1 cellular context compared by ENCODE assay signal in the genomic region with DNA sequence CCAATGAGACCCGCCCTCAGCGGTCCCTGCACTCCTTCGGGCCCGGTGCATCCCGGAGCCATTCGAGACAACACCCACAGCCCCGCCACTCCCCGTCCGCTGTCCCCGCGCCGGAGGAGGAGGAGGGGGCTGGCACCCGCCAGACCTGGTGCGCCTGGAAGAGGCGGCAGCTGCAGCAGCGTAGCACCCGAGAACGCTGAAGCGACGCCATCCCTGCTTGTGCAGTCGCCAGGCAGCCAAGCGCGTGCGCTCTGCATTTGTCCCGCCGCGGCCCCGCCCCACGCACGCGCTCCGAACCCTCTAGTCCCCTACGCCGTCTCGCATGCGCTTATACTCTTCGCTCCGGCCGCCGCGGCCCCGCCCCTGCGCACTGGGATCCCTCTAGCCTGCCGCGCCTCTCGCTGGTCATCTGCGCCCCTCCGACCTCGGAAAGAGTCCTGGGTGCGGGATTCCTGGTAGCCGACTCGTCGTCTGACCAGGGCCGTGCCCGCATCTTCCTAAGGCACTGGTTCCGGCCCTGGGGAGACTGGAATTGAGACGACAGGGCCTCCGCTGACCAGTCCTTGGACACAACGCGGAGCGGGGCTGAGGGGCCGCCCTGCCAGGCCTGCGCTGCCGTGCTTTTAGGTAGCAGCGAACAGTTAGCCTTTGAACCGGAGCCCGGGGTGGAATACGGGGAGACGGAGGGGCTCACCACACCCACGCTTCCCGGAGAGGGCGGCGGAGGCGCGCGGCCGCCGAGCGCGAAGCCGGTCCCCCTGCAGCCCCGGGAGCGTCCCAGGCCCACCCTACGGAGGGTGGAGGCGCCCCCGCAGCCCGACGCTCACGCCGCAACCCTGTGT.
TF ChIP-seq lines count a peak whose summit lies in the region.

A gene with protein sequence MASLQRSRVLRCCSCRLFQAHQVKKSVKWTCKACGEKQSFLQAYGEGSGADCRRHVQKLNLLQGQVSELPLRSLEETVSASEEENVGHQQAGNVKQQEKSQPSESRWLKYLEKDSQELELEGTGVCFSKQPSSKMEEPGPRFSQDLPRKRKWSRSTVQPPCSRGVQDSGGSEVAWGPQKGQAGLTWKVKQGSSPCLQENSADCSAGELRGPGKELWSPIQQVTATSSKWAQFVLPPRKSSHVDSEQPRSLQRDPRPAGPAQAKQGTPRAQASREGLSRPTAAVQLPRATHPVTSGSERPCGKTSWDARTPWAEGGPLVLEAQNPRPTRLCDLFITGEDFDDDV (minus strand): TSS at position 232 of the 842 bp plus-strand sequence. CDS start 21 bp downstream, at position 211.

TF ChIP-seq in HepG2, 621 proteins besides CTCF, POLR2A, EP300 and RAD21 (continued from another document and continues in another):
- TF ChIP-seq, protein P1, sequence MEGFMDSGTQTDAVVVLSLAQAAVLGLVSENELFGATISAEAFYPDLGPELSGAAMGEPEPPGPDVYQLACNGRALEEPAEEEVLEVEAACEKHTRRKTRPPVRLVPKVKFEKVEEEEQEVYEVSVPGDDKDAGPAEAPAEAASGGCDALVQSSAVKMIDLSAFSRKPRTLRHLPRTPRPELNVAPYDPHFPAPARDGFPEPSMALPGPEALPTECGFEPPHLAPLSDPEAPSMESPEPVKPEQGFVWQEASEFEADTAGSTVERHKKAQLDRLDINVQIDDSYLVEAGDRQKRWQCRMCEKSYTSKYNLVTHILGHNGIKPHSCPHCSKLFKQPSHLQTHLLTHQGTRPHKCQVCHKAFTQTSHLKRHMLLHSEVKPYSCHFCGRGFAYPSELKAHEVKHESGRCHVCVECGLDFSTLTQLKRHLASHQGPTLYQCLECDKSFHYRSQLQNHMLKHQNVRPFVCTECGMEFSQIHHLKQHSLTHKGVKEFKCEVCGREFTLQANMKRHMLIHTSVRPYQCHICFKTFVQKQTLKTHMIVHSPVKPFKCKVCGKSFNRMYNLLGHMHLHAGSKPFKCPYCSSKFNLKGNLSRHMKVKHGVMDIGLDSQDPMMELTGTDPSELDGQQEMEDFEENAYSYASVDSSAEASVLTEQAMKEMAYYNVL (CRISPR knock-in tag; IDR thresholded peaks at IDR 0.05; ENCODE audit: borderline replicate concordance), result peak; percentile 69
- TF ChIP-seq, protein P2, sequence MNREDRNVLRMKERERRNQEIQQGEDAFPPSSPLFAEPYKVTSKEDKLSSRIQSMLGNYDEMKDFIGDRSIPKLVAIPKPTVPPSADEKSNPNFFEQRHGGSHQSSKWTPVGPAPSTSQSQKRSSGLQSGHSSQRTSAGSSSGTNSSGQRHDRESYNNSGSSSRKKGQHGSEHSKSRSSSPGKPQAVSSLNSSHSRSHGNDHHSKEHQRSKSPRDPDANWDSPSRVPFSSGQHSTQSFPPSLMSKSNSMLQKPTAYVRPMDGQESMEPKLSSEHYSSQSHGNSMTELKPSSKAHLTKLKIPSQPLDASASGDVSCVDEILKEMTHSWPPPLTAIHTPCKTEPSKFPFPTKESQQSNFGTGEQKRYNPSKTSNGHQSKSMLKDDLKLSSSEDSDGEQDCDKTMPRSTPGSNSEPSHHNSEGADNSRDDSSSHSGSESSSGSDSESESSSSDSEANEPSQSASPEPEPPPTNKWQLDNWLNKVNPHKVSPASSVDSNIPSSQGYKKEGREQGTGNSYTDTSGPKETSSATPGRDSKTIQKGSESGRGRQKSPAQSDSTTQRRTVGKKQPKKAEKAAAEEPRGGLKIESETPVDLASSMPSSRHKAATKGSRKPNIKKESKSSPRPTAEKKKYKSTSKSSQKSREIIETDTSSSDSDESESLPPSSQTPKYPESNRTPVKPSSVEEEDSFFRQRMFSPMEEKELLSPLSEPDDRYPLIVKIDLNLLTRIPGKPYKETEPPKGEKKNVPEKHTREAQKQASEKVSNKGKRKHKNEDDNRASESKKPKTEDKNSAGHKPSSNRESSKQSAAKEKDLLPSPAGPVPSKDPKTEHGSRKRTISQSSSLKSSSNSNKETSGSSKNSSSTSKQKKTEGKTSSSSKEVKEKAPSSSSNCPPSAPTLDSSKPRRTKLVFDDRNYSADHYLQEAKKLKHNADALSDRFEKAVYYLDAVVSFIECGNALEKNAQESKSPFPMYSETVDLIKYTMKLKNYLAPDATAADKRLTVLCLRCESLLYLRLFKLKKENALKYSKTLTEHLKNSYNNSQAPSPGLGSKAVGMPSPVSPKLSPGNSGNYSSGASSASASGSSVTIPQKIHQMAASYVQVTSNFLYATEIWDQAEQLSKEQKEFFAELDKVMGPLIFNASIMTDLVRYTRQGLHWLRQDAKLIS (CRISPR knock-in tag; IDR thresholded peaks at IDR 0.05), result no peak
- TF ChIP-seq ZNF468 (CRISPR knock-in tag; IDR thresholded peaks at IDR 0.05) (no peak), ZNF674 (CRISPR knock-in tag; IDR thresholded peaks at IDR 0.05; ENCODE audit: low read depth) (0 out of 2 replicates have a peak, but pooled peaks have one; percentile 14), ZFP37 (CRISPR knock-in tag; IDR thresholded peaks at IDR 0.05; ENCODE audit: borderline replicate concordance) (peak; percentile 73; the same call in 1 of the 2 replicates), ZNF558 (CRISPR knock-in tag; IDR thresholded peaks at IDR 0.05; ENCODE audit: borderline replicate concordance) (peak; percentile 73; the same call in 1 of the 2 replicates), THAP11 (CRISPR knock-in tag; IDR thresholded peaks at IDR 0.05) (peak; percentile 87), KAT7 (CRISPR knock-in tag; IDR thresholded peaks at IDR 0.05; ENCODE audit: borderline replicate concordance) (peak; percentile 66; the same call in 1 of the 2 replicates), ZFAT (CRISPR knock-in tag; conservative IDR thresholded peaks at IDR 0.05) (no peak), MAFF (IDR thresholded peaks at IDR 0.05; ENCODE audit: low read depth, low read length) (no peak), ZNF572 (CRISPR knock-in tag; IDR thresholded peaks at IDR 0.05) (peak; percentile 64; the same call in 1 of the 2 replicates), ZFP90 (CRISPR knock-in tag; IDR thresholded peaks at IDR 0.05; ENCODE audit: borderline replicate concordance) (peak; percentile 94; the same call in 1 of the 2 replicates), HHEX (CRISPR knock-in tag; IDR thresholded peaks at IDR 0.05) (no peak), MTA3 (CRISPR knock-in tag; IDR thresholded peaks at IDR 0.05) (no peak), TOPORS (CRISPR knock-in tag; IDR thresholded peaks at IDR 0.05) (peak; percentile 71; the same call in 1 of the 2 replicates), NFATC3 (CRISPR knock-in tag; IDR thresholded peaks at IDR 0.05) (peak; percentile 77; the same call in 1 of the 2 replicates), ZMYM2 (CRISPR knock-in tag; IDR thresholded peaks at IDR 0.05) (peak; percentile 23; the same call in 1 of the 2 replicates), ZNF773 (CRISPR knock-in tag; IDR thresholded peaks at IDR 0.05; ENCODE audit: borderline replicate concordance) (no peak), ZNF256 (CRISPR knock-in tag; conservative IDR thresholded peaks at IDR 0.05) (no peak), ZNF564 (CRISPR knock-in tag; IDR thresholded peaks at IDR 0.05) (0 out of 2 replicates have a peak, but pooled peaks have one; percentile 56), ZNF552 (CRISPR knock-in tag; IDR thresholded peaks at IDR 0.05; ENCODE audit: borderline replicate concordance) (no peak; the same call in 1 of the 2 replicates), ZNF777 (CRISPR knock-in tag; IDR thresholded peaks at IDR 0.05) (peak; percentile 55; the same call in 1 of the 2 replicates), POLR2G (IDR thresholded peaks at IDR 0.05; ENCODE audit: low read depth, low read length) (peak; percentile 97), SMC3 (IDR thresholded peaks at IDR 0.05; ENCODE audit: low read length) (no peak), SAP130 (CRISPR knock-in tag; IDR thresholded peaks at IDR 0.05; ENCODE audit: low read depth) (peak; percentile 91), RFXAP (CRISPR knock-in tag; IDR thresholded peaks at IDR 0.05; ENCODE audit: borderline replicate concordance) (peak; percentile 68; the same call in 1 of the 2 replicates), ZNF788 (CRISPR knock-in tag; IDR thresholded peaks at IDR 0.05; ENCODE audit: borderline replicate concordance) (peak; percentile 73; the same call in 1 of the 2 replicates), KLF16 (CRISPR knock-in tag; IDR thresholded peaks at IDR 0.05) (peak in 1 of 2 experiments; percentile 85; a peak in 2 of 4 replicates), ZNF337 (CRISPR knock-in tag; IDR thresholded peaks at IDR 0.05; ENCODE audit: borderline replicate concordance, low read depth) (0 out of 2 replicates have a peak, but pooled peaks have one; percentile 29), ZNF333 (CRISPR knock-in tag; IDR thresholded peaks at IDR 0.05; ENCODE audit: borderline replicate concordance) (peak; percentile 84; the same call in 1 of the 2 replicates), HNRNPUL1 (IDR thresholded peaks at IDR 0.05; ENCODE audit: low read depth, low read length) (no peak), SIN3A (IDR thresholded peaks at IDR 0.05; ENCODE audit: borderline replicate concordance, low read depth, low read length) (peak; percentile 76; the same call in 1 of the 2 replicates), NCOR1 (IDR thresholded peaks at IDR 0.05; ENCODE audit: borderline replicate concordance, low read length) (peak; percentile 31; the same call in 1 of the 2 replicates), RNF2 (conservative IDR thresholded peaks at IDR 0.05; ENCODE audit: low read depth) (no peak; the same call in 1 of the 2 replicates), ZNF616 (CRISPR knock-in tag; IDR thresholded peaks at IDR 0.05; ENCODE audit: low read depth) (peak; percentile 73; the same call in 1 of the 2 replicates), TBX3 (IDR thresholded peaks at IDR 0.05; ENCODE audit: borderline replicate concordance) (no peak), ZKSCAN8 (CRISPR knock-in tag; IDR thresholded peaks at IDR 0.05; ENCODE audit: borderline replicate concordance) (no peak; the same call in 1 of the 2 replicates), ASH2L (IDR thresholded peaks at IDR 0.05; ENCODE audit: insufficient read length, low read depth, low read length) (peak; percentile 86)
- TF ChIP-seq, protein P3, sequence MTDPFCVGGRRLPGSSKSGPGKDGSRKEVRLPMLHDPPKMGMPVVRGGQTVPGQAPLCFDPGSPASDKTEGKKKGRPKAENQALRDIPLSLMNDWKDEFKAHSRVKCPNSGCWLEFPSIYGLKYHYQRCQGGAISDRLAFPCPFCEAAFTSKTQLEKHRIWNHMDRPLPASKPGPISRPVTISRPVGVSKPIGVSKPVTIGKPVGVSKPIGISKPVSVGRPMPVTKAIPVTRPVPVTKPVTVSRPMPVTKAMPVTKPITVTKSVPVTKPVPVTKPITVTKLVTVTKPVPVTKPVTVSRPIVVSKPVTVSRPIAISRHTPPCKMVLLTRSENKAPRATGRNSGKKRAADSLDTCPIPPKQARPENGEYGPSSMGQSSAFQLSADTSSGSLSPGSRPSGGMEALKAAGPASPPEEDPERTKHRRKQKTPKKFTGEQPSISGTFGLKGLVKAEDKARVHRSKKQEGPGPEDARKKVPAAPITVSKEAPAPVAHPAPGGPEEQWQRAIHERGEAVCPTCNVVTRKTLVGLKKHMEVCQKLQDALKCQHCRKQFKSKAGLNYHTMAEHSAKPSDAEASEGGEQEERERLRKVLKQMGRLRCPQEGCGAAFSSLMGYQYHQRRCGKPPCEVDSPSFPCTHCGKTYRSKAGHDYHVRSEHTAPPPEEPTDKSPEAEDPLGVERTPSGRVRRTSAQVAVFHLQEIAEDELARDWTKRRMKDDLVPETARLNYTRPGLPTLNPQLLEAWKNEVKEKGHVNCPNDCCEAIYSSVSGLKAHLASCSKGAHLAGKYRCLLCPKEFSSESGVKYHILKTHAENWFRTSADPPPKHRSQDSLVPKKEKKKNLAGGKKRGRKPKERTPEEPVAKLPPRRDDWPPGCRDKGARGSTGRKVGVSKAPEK (CRISPR knock-in tag; IDR thresholded peaks at IDR 0.05; ENCODE audit: borderline replicate concordance), result 0 out of 2 replicates have a peak, but pooled peaks have one; percentile 41
- TF ChIP-seq, protein P4, sequence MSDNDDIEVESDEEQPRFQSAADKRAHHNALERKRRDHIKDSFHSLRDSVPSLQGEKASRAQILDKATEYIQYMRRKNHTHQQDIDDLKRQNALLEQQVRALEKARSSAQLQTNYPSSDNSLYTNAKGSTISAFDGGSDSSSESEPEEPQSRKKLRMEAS (IDR thresholded peaks at IDR 0.05), result peak; percentile 95
- TF ChIP-seq, protein P5, sequence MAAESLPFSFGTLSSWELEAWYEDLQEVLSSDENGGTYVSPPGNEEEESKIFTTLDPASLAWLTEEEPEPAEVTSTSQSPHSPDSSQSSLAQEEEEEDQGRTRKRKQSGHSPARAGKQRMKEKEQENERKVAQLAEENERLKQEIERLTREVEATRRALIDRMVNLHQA (CRISPR knock-in tag; IDR thresholded peaks at IDR 0.05), result no peak
- TF ChIP-seq, protein P6, sequence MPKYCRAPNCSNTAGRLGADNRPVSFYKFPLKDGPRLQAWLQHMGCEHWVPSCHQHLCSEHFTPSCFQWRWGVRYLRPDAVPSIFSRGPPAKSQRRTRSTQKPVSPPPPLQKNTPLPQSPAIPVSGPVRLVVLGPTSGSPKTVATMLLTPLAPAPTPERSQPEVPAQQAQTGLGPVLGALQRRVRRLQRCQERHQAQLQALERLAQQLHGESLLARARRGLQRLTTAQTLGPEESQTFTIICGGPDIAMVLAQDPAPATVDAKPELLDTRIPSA (CRISPR knock-in tag; IDR thresholded peaks at IDR 0.05; ENCODE audit: borderline replicate concordance), result peak; percentile 70
- TF ChIP-seq, protein P7, sequence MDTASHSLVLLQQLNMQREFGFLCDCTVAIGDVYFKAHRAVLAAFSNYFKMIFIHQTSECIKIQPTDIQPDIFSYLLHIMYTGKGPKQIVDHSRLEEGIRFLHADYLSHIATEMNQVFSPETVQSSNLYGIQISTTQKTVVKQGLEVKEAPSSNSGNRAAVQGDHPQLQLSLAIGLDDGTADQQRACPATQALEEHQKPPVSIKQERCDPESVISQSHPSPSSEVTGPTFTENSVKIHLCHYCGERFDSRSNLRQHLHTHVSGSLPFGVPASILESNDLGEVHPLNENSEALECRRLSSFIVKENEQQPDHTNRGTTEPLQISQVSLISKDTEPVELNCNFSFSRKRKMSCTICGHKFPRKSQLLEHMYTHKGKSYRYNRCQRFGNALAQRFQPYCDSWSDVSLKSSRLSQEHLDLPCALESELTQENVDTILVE (CRISPR knock-in tag; IDR thresholded peaks at IDR 0.05), result peak; percentile 72; the same call in 1 of the 2 replicates
- TF ChIP-seq, protein P8, sequence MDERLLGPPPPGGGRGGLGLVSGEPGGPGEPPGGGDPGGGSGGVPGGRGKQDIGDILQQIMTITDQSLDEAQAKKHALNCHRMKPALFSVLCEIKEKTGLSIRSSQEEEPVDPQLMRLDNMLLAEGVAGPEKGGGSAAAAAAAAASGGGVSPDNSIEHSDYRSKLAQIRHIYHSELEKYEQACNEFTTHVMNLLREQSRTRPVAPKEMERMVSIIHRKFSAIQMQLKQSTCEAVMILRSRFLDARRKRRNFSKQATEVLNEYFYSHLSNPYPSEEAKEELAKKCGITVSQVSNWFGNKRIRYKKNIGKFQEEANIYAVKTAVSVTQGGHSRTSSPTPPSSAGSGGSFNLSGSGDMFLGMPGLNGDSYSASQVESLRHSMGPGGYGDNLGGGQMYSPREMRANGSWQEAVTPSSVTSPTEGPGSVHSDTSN (CRISPR knock-in tag; IDR thresholded peaks at IDR 0.05), result no peak
